In the genomic region with DNA sequence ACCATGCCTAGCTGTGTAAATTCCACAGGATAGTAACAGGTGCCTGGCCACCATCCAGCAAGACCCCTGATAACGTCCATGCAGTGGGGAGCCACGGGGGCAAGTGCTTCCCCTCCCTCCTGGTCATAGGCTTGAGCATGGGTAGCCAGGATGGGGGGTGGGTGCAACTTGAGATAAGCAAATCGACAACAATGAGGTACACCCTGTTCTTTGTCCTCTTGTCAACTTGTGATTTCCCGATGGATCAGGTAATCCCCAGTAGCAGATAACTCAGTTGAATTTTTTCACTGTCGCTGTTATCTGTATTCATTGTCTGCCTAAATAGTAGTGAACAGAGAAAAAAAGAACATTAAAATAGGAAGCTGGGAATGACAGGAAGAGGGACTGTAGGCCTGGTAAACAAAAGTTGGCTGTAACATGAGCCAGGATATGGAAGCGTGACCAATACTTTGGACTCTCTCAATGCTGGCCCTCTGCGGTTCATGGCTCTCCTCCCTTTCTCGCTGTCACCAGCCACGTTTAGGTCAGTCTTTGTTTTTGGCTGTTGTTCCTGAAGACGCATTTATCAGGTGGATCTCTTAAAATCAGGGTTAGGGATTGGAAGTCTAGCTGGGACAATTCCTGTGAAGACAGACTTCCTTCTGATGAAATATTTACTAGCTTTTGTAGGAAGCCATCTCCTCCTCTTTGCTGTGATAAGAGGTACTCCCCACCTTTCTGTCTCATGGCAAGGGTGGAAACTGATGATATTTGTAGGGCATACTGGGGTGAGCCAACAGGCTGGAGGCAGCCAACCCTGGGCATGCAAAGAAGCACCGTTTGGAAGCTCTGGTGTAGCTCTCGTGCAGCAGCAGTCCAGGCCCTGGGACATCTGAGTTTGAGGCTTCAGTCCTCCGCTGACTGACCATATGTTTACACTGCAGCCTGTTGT, we compare ENCODE assay signal across 1 cellular context.
TF ChIP-seq lines count a peak whose summit lies in the region.

No MANE protein-coding gene starts in this region.

TF ChIP-seq in HepG2, 621 proteins besides CTCF, POLR2A, EP300 and RAD21 (continued from another document and continues in another):
- TF ChIP-seq NR2F2 (IDR thresholded peaks at IDR 0.05; ENCODE audit: borderline replicate concordance, low read depth) (no peak), TSC22D2 (CRISPR knock-in tag; IDR thresholded peaks at IDR 0.05; ENCODE audit: borderline replicate concordance) (no peak), ZFYVE20 (CRISPR knock-in tag; IDR thresholded peaks at IDR 0.05; ENCODE audit: borderline replicate concordance, low read depth) (no peak), ZBTB20 (CRISPR knock-in tag; IDR thresholded peaks at IDR 0.05; ENCODE audit: borderline replicate concordance, low read depth) (peak; percentile 18; the same call in 1 of the 2 replicates), YEATS4 (CRISPR knock-in tag; IDR thresholded peaks at IDR 0.05; ENCODE audit: borderline replicate concordance) (no peak), SOX5 (CRISPR knock-in tag; IDR thresholded peaks at IDR 0.05; ENCODE audit: borderline replicate concordance) (peak; percentile 74; the same call in 1 of the 2 replicates), FOXA1 (IDR thresholded peaks at IDR 0.05) (no peak), FOXA1 (CRISPR knock-in tag; IDR thresholded peaks at IDR 0.05) (peak; percentile 67), ZFX (CRISPR knock-in tag; IDR thresholded peaks at IDR 0.05; ENCODE audit: low read depth) (peak; percentile 67), DNMT3B (CRISPR knock-in tag; conservative IDR thresholded peaks at IDR 0.05) (no peak), ZSCAN31 (CRISPR knock-in tag; IDR thresholded peaks at IDR 0.05; ENCODE audit: low read depth) (0 out of 2 replicates have a peak, but pooled peaks have one; percentile 22), ELF1 (CRISPR knock-in tag; IDR thresholded peaks at IDR 0.05) (peak; percentile 28; the same call in 1 of the 2 replicates), SOX6 (IDR thresholded peaks at IDR 0.05) (no peak), SOX6 (CRISPR knock-in tag; IDR thresholded peaks at IDR 0.05) (peak; percentile 80; the same call in 1 of the 2 replicates)
- TF ChIP-seq, protein P1, sequence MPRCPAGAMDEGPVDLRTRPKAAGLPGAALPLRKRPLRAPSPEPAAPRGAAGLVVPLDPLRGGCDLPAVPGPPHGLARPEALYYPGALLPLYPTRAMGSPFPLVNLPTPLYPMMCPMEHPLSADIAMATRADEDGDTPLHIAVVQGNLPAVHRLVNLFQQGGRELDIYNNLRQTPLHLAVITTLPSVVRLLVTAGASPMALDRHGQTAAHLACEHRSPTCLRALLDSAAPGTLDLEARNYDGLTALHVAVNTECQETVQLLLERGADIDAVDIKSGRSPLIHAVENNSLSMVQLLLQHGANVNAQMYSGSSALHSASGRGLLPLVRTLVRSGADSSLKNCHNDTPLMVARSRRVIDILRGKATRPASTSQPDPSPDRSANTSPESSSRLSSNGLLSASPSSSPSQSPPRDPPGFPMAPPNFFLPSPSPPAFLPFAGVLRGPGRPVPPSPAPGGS (CRISPR knock-in tag; IDR thresholded peaks at IDR 0.05), result no peak
- TF ChIP-seq, protein P2, sequence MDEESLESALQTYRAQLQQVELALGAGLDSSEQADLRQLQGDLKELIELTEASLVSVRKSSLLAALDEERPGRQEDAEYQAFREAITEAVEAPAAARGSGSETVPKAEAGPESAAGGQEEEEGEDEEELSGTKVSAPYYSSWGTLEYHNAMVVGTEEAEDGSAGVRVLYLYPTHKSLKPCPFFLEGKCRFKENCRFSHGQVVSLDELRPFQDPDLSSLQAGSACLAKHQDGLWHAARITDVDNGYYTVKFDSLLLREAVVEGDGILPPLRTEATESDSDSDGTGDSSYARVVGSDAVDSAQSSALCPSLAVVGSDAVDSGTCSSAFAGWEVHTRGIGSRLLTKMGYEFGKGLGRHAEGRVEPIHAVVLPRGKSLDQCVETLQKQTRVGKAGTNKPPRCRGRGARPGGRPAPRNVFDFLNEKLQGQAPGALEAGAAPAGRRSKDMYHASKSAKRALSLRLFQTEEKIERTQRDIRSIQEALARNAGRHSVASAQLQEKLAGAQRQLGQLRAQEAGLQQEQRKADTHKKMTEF (CRISPR knock-in tag; IDR thresholded peaks at IDR 0.05), result no peak
- TF ChIP-seq, protein P3, sequence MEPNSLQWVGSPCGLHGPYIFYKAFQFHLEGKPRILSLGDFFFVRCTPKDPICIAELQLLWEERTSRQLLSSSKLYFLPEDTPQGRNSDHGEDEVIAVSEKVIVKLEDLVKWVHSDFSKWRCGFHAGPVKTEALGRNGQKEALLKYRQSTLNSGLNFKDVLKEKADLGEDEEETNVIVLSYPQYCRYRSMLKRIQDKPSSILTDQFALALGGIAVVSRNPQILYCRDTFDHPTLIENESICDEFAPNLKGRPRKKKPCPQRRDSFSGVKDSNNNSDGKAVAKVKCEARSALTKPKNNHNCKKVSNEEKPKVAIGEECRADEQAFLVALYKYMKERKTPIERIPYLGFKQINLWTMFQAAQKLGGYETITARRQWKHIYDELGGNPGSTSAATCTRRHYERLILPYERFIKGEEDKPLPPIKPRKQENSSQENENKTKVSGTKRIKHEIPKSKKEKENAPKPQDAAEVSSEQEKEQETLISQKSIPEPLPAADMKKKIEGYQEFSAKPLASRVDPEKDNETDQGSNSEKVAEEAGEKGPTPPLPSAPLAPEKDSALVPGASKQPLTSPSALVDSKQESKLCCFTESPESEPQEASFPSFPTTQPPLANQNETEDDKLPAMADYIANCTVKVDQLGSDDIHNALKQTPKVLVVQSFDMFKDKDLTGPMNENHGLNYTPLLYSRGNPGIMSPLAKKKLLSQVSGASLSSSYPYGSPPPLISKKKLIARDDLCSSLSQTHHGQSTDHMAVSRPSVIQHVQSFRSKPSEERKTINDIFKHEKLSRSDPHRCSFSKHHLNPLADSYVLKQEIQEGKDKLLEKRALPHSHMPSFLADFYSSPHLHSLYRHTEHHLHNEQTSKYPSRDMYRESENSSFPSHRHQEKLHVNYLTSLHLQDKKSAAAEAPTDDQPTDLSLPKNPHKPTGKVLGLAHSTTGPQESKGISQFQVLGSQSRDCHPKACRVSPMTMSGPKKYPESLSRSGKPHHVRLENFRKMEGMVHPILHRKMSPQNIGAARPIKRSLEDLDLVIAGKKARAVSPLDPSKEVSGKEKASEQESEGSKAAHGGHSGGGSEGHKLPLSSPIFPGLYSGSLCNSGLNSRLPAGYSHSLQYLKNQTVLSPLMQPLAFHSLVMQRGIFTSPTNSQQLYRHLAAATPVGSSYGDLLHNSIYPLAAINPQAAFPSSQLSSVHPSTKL (CRISPR knock-in tag; IDR thresholded peaks at IDR 0.05), result 0 out of 2 replicates have a peak, but pooled peaks have one; percentile 51
- TF ChIP-seq, protein P4, sequence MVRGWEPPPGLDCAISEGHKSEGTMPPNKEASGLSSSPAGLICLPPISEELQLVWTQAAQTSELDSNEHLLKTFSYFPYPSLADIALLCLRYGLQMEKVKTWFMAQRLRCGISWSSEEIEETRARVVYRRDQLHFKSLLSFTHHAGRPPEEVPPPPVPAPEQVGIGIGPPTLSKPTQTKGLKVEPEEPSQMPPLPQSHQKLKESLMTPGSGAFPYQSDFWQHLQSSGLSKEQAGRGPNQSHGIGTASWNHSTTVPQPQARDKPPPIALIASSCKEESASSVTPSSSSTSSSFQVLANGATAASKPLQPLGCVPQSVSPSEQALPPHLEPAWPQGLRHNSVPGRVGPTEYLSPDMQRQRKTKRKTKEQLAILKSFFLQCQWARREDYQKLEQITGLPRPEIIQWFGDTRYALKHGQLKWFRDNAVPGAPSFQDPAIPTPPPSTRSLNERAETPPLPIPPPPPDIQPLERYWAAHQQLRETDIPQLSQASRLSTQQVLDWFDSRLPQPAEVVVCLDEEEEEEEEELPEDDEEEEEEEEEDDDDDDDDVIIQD (CRISPR knock-in tag; IDR thresholded peaks at IDR 0.05; ENCODE audit: low read depth), result peak; percentile 39; the same call in 1 of the 2 replicates
- TF ChIP-seq, protein P5, sequence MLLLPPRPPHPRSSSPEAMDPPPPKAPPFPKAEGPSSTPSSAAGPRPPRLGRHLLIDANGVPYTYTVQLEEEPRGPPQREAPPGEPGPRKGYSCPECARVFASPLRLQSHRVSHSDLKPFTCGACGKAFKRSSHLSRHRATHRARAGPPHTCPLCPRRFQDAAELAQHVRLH (CRISPR knock-in tag; IDR thresholded peaks at IDR 0.05; ENCODE audit: borderline replicate concordance, low read depth), result no peak
- TF ChIP-seq, protein P6, sequence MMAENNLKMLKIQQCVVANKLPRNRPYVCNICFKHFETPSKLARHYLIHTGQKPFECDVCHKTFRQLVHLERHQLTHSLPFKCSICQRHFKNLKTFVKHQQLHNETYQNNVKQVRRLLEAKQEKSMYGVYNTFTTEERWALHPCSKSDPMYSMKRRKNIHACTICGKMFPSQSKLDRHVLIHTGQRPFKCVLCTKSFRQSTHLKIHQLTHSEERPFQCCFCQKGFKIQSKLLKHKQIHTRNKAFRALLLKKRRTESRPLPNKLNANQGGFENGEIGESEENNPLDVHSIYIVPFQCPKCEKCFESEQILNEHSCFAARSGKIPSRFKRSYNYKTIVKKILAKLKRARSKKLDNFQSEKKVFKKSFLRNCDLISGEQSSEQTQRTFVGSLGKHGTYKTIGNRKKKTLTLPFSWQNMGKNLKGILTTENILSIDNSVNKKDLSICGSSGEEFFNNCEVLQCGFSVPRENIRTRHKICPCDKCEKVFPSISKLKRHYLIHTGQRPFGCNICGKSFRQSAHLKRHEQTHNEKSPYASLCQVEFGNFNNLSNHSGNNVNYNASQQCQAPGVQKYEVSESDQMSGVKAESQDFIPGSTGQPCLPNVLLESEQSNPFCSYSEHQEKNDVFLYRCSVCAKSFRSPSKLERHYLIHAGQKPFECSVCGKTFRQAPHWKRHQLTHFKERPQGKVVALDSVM (CRISPR knock-in tag; IDR thresholded peaks at IDR 0.05), result no peak
- TF ChIP-seq, protein P7, sequence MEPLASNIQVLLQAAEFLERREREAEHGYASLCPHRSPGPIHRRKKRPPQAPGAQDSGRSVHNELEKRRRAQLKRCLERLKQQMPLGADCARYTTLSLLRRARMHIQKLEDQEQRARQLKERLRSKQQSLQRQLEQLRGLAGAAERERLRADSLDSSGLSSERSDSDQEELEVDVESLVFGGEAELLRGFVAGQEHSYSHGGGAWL (CRISPR knock-in tag; IDR thresholded peaks at IDR 0.05), result no peak
- TF ChIP-seq, protein P8, sequence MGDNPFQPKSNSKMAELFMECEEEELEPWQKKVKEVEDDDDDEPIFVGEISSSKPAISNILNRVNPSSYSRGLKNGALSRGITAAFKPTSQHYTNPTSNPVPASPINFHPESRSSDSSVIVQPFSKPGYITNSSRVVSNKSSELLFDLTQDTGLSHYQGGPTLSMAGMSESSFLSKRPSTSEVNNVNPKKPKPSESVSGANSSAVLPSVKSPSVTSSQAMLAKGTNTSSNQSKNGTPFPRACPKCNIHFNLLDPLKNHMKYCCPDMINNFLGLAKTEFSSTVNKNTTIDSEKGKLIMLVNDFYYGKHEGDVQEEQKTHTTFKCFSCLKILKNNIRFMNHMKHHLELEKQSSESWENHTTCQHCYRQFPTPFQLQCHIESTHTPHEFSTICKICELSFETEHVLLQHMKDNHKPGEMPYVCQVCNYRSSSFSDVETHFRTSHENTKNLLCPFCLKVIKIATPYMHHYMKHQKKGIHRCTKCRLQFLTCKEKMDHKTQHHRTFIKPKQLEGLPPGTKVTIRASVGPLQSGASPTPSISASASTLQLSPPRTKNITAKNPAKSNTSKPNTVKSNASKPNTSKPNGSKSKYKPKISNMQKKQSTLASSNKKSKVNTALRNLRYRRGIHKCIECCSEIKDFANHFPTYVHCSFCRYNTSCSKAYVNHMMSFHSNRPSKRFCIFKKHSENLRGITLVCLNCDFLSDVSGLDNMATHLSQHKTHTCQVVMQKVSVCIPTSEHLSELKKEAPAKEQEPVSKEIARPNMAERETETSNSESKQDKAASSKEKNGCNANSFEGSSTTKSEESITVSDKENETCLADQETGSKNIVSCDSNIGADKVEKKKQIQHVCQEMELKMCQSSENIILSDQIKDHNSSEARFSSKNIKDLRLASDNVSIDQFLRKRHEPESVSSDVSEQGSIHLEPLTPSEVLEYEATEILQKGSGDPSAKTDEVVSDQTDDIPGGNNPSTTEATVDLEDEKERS (CRISPR knock-in tag; IDR thresholded peaks at IDR 0.05), result no peak
- TF ChIP-seq, protein P9, sequence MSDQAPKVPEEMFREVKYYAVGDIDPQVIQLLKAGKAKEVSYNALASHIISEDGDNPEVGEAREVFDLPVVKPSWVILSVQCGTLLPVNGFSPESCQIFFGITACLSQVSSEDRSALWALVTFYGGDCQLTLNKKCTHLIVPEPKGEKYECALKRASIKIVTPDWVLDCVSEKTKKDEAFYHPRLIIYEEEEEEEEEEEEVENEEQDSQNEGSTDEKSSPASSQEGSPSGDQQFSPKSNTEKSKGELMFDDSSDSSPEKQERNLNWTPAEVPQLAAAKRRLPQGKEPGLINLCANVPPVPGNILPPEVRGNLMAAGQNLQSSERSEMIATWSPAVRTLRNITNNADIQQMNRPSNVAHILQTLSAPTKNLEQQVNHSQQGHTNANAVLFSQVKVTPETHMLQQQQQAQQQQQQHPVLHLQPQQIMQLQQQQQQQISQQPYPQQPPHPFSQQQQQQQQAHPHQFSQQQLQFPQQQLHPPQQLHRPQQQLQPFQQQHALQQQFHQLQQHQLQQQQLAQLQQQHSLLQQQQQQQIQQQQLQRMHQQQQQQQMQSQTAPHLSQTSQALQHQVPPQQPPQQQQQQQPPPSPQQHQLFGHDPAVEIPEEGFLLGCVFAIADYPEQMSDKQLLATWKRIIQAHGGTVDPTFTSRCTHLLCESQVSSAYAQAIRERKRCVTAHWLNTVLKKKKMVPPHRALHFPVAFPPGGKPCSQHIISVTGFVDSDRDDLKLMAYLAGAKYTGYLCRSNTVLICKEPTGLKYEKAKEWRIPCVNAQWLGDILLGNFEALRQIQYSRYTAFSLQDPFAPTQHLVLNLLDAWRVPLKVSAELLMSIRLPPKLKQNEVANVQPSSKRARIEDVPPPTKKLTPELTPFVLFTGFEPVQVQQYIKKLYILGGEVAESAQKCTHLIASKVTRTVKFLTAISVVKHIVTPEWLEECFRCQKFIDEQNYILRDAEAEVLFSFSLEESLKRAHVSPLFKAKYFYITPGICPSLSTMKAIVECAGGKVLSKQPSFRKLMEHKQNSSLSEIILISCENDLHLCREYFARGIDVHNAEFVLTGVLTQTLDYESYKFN (CRISPR knock-in tag; conservative IDR thresholded peaks at IDR 0.05), result peak; percentile 78
- TF ChIP-seq, protein P10, sequence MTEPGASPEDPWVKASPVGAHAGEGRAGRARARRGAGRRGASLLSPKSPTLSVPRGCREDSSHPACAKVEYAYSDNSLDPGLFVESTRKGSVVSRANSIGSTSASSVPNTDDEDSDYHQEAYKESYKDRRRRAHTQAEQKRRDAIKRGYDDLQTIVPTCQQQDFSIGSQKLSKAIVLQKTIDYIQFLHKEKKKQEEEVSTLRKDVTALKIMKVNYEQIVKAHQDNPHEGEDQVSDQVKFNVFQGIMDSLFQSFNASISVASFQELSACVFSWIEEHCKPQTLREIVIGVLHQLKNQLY (CRISPR knock-in tag; IDR thresholded peaks at IDR 0.05), result peak; percentile 79; the same call in 1 of the 2 replicates
